26 cellular contexts compared by ENCODE assay signal in the genomic region with DNA sequence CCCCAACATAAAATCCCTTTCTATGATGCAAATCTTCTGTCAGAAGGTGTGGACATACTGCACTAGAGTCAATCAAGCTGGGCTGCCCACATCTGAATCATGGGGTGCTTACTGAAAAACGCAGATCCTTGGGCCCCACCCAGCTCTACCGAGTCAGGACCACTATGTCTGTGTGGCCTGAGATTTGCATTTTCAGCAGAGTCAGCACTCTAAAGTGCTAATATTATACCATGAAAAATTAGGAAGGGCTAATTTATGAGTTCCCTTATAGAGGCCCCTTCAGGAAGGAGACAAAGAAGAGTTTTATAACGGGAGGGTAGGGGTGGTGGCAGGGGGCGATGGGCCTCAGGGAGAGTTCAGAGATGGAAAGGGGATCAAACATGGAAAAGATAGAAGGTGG.
DNase-seq lines count a peak whose midpoint lies in the region; ATAC-seq, FAIRE-seq and TF ChIP-seq lines count a peak whose summit lies in the region.
"Had no signal": no experiment of that assay in that cellular context is flagged by ENCODE, and none has a peak within 500 bp of the region (broad histone marks: within the 10 kb centered on the region; RNA-seq: fewer than 3 reads in every experiment).

No MANE protein-coding gene starts in this region.

- H2BK5ac ChIP-seq in IMR-90 (ENCODE audit: low read depth, low read length, poor library complexity, severe bottlenecking): no peak overlapping the region

- no peak overlapping the region for H2BK20ac ChIP-seq in IMR-90 (ENCODE audit: low read depth, low read length)

- H3K23ac ChIP-seq in IMR-90 (ENCODE audit: low read depth, low read length): no peak overlapping the region

- no peak overlapping the region for H3K18ac ChIP-seq in IMR-90 (ENCODE audit: low read depth, low read length)

- no peaks in the 10 kb centered on the region for H3K36me3 Mint-ChIP-seq in neural progenitor cell
- no peaks in the 10 kb centered on the region for H3K36me3 Mint-ChIP-seq in CD8-positive, alpha-beta T cell
- H3K36me3 Mint-ChIP-seq: CD14-positive monocyte had no signal

- H3K4me2 ChIP-seq in IMR-90 (ENCODE audit: low read depth, low read length): no peak overlapping the region
- H3K4me2 ChIP-seq in K562 (ENCODE audit: insufficient read depth, low read length): no peak overlapping the region
- H3K4me2 ChIP-seq in neural progenitor cell: no peak overlapping the region
- H3K4me2 ChIP-seq: BLaER1 treated with 17β-estradiol and CSF1 and Interleukin-3, amounts not matched to agents 10 nM and 100 nM had no signal

- ATAC-seq in IMR-90 (ENCODE audit: low read depth) (no peak), K562 (no peak)
- no peak for ATAC-seq in CD8-positive, alpha-beta T cell

- peak; percentile 32 for DNase-seq in right atrium auricular region (ENCODE audit: low spot score)
- no peak for DNase-seq in cardiac septum (ENCODE audit: low spot score)
- DNase-seq in IMR-90: no peak
- DNase-seq in K562 (ENCODE audit: extremely low read depth in 1 of 4, low spot score in 3 of 4): no peak
- DNase-seq in neural progenitor cell (ENCODE audit: low spot score): no peak
- DNase-seq in effector memory CD4-positive, alpha-beta T cell: no peak
- DNase-seq in spleen: no peak
- no peak for DNase-seq in CD8-positive, alpha-beta T cell
- DNase-seq: ACHN; AML-193; BE2C; Calu3; CD4-positive, alpha-beta T cell; COR-L47; DMS53; DMS79 treated with DMSO at 0.1 percent for 48 hours; GF-D8; H7; HCEC 1CT had no signal

- no peak overlapping the region for H3K4ac ChIP-seq in IMR-90 (ENCODE audit: low read depth, low read length)

- CTCF ChIA-PET in IMR-90 (lab: Yijun Ruan, JAX) (interaction anchor here (1.5 kb wide), 1 partner anchor 296 kb away, joined by 5 read pairs; no protein-coding TSS in a partner anchor), K562 (lab: Yijun Ruan, JAX; ENCODE audit: low intra/inter-chr PET ratio) (no interaction called here)
- CTCF ChIA-PET in CD8-positive, alpha-beta T cell (lab: Charles Lee): interaction anchor here (1.1 to 1.9 kb wide), 3 partner anchors 10 to 462 kb away, joined by 3 to 9 read pairs (median 3); no protein-coding TSS in a partner anchor

- H3K4me1 Mint-ChIP-seq in neural progenitor cell: peaks cover 6% of the 10 kb centered on the region
- no peaks in the 10 kb centered on the region for H3K4me1 Mint-ChIP-seq in CD8-positive, alpha-beta T cell (ENCODE audit: low read depth)
- H3K4me1 Mint-ChIP-seq: CD14-positive monocyte had no signal

- no peak for TF ChIP-seq EP300 in K562 (IDR thresholded peaks at IDR 0.05; ENCODE audit: low read length)

- no peak overlapping the region for H2AK9ac ChIP-seq in IMR-90 (replicated peaks; ENCODE audit: low read depth, low read length, poor library complexity)

- H3K79me1 ChIP-seq in IMR-90 (ENCODE audit: low read depth in 1 of 2, low read length in 2 of 2): no peaks in the 10 kb centered on the region

- H3K9me3 Mint-ChIP-seq in neural progenitor cell: no peaks in the 10 kb centered on the region
- peaks cover 4% of the 10 kb centered on the region for H3K9me3 Mint-ChIP-seq in CD8-positive, alpha-beta T cell
- H3K9me3 Mint-ChIP-seq: CD4-positive, alpha-beta T cell had no signal

- no peak overlapping the region for H4K91ac ChIP-seq in IMR-90 (ENCODE audit: insufficient read depth, low read depth, low read length)

- H3K79me2 ChIP-seq in K562 (ENCODE audit: control insufficient read depth, insufficient read depth, low read length) (no peaks in the 10 kb centered on the region), neural progenitor cell (ENCODE audit: low read depth) (no peaks in the 10 kb centered on the region)

- no peak overlapping the region for H2BK15ac ChIP-seq in IMR-90 (ENCODE audit: low read depth, low read length)

- peaks cover 2% of the 10 kb centered on the region for H3K27me3 Mint-ChIP-seq in neural progenitor cell (ENCODE audit: insufficient read depth, low read depth)
- peaks cover 3% of the 10 kb centered on the region for H3K27me3 Mint-ChIP-seq in CD8-positive, alpha-beta T cell (ENCODE audit: low read depth)
- H3K27me3 Mint-ChIP-seq: CD4-positive, alpha-beta T cell had no signal

- TF ChIP-seq POLR2A in IMR-90 (IDR thresholded peaks at IDR 0.05; ENCODE audit: low read depth, low read length) (no peak), K562 (conservative IDR thresholded peaks at IDR 0.05) (no peak), spleen (IDR thresholded peaks at IDR 0.05) (no peak)

- H3K9me1 ChIP-seq in IMR-90 (ENCODE audit: insufficient read depth, low read length) (no peaks in the 10 kb centered on the region), K562 (ENCODE audit: control insufficient read depth, insufficient read depth, low read length) (no peaks in the 10 kb centered on the region)

- TF ChIP-seq RAD21 in IMR-90 (IDR thresholded peaks at IDR 0.05; ENCODE audit: low read length) (no peak), K562 (CRISPR knock-in tag; conservative IDR thresholded peaks at IDR 0.05 in 1 of 2, IDR thresholded peaks at IDR 0.05 in 1 of 2) (no peak)

- H3K4me1 ChIP-seq in right atrium auricular region (no peaks in the 10 kb centered on the region), IMR-90 (ENCODE audit: control insufficient read depth, insufficient read depth, low read length) (peaks cover 6% of the 10 kb centered on the region), K562 (replicated peaks in 1 of 2; ENCODE audit: control insufficient read depth in 2 of 2, insufficient read depth in 2 of 2, low read length in 2 of 2) (no peaks in the 10 kb centered on the region), neural progenitor cell (no peaks in the 10 kb centered on the region), spleen (no peaks in the 10 kb centered on the region)
- H3K4me1 ChIP-seq in effector memory CD4-positive, alpha-beta T cell (ENCODE audit: control insufficient read depth, insufficient read depth, low read length, poor library complexity, severe bottlenecking): no peaks in the 10 kb centered on the region
- no peaks in the 10 kb centered on the region for H3K4me1 ChIP-seq in CD8-positive, alpha-beta T cell (ENCODE audit: insufficient read depth, low read length)
- H3K4me1 ChIP-seq: BE2C; BLaER1 treated with 17β-estradiol and CSF1 and Interleukin-3, amounts not matched to agents 10 nM and 100 nM had no signal

- H3K27ac ChIP-seq in right atrium auricular region (no peak overlapping the region), IMR-90 (ENCODE audit: insufficient read depth, low read length) (no peak overlapping the region), K562 (ENCODE audit: extremely low read depth, low read depth, low read length) (no peak overlapping the region), neural progenitor cell (no peak overlapping the region), spleen (no peak overlapping the region)
- no peak overlapping the region for H3K27ac ChIP-seq in effector memory CD4-positive, alpha-beta T cell (ENCODE audit: insufficient read depth, low read length, poor library complexity, severe bottlenecking)
- H3K27ac ChIP-seq in CD8-positive, alpha-beta T cell (ENCODE audit: low read depth, low read length): no peak overlapping the region
- H3K27ac ChIP-seq: 22Rv1; BLaER1 treated with 17β-estradiol and CSF1 and Interleukin-3, amounts not matched to agents 10 nM and 100 nM had no signal

- no peak overlapping the region for H4K8ac ChIP-seq in IMR-90 (ENCODE audit: low read depth in 2 of 2, low read length in 2 of 2)

- H3K27ac Mint-ChIP-seq in neural progenitor cell: no peak overlapping the region
- no peak overlapping the region for H3K27ac Mint-ChIP-seq in CD8-positive, alpha-beta T cell
- H3K27ac Mint-ChIP-seq: CD14-positive monocyte; CD4-positive, alpha-beta T cell had no signal

- no peak overlapping the region for H2BK120ac ChIP-seq in IMR-90 (ENCODE audit: low read depth, low read length)

- no peak overlapping the region for H3K4me3 Mint-ChIP-seq in neural progenitor cell
- H3K4me3 Mint-ChIP-seq in CD8-positive, alpha-beta T cell: no peak overlapping the region
- H3K4me3 Mint-ChIP-seq: CD14-positive monocyte; CD4-positive, alpha-beta T cell had no signal

- H3K36me3 ChIP-seq in right atrium auricular region (no peaks in the 10 kb centered on the region), IMR-90 (ENCODE audit: control insufficient read depth, insufficient read depth, low read length) (no peaks in the 10 kb centered on the region), K562 (ENCODE audit: control insufficient read depth, insufficient read depth, low read length) (no peaks in the 10 kb centered on the region), neural progenitor cell (no peaks in the 10 kb centered on the region), spleen (no peaks in the 10 kb centered on the region)
- H3K36me3 ChIP-seq in effector memory CD4-positive, alpha-beta T cell (ENCODE audit: control insufficient read depth, insufficient read depth, low read length): no peaks in the 10 kb centered on the region
- no peaks in the 10 kb centered on the region for H3K36me3 ChIP-seq in CD8-positive, alpha-beta T cell (ENCODE audit: insufficient read depth, low read length)
- H3K36me3 ChIP-seq: BE2C; BLaER1 treated with 17β-estradiol and CSF1 and Interleukin-3, amounts not matched to agents 10 nM and 100 nM had no signal

- no peak for FAIRE-seq in K562 (lab: Jason Lieb, UNC)
- FAIRE-seq: A204.1, GM12891, GM18507, H1 had no signal

- H3K9ac ChIP-seq in IMR-90 (ENCODE audit: low read depth, low read length) (no peak overlapping the region), K562 (ENCODE audit: insufficient read depth in 1 of 2, low read depth in 2 of 2, low read length in 2 of 2) (no peak overlapping the region), neural progenitor cell (no peak overlapping the region)
- H3K9ac ChIP-seq: BLaER1 treated with 17β-estradiol and CSF1 and Interleukin-3, amounts not matched to agents 10 nM and 100 nM had no signal

- dilution Hi-C loops in IMR-90 (cut with HindIII; ENCODE audit: low sequenced_read_pairs, unreplicated experiment): no loop called here

- BruUV-seq in IMR-90 (replicated peaks; lab: Mats Ljungman, UMichigan) (no TSS peak), K562 (replicated peaks; lab: Mats Ljungman, UMichigan) (no TSS peak)

- no peak overlapping the region for H4K5ac ChIP-seq in IMR-90 (ENCODE audit: low read depth, low read length)

- H3K14ac ChIP-seq in IMR-90 (replicated peaks; ENCODE audit: low read depth, low read length): no peak overlapping the region

- POLR2A ChIA-PET in IMR-90 (lab: Charles Lee; ENCODE audit: unreplicated experiment): no interaction called here
- POLR2A ChIA-PET in K562 (lab: Yijun Ruan, JAX): no interaction called here
- POLR2A ChIA-PET in CD8-positive, alpha-beta T cell (lab: Charles Lee): interaction anchor here (1.1 kb wide), 1 partner anchor 30 kb away, joined by 3 read pairs; no protein-coding TSS in a partner anchor

- H3K27me3 ChIP-seq in right atrium auricular region (no peaks in the 10 kb centered on the region), IMR-90 (ENCODE audit: control insufficient read depth, insufficient read depth, low read length) (no peaks in the 10 kb centered on the region; the same call in 1 of the 2 replicates), K562 (ENCODE audit: control insufficient read depth in 2 of 2, insufficient read depth in 2 of 2, low read length in 2 of 2) (no peaks in the 10 kb centered on the region), neural progenitor cell (no peaks in the 10 kb centered on the region), spleen (replicated peaks in 1 of 7) (peaks cover 0 to 8% (median 0%) of the 10 kb centered on the region in 7 donors)
- no peaks in the 10 kb centered on the region for H3K27me3 ChIP-seq in effector memory CD4-positive, alpha-beta T cell (replicated peaks; ENCODE audit: control insufficient read depth, insufficient read depth, low read length, poor library complexity, severe bottlenecking)
- H3K27me3 ChIP-seq in CD8-positive, alpha-beta T cell (ENCODE audit: insufficient read depth, low read length): no peaks in the 10 kb centered on the region
- H3K27me3 ChIP-seq: BE2C; BLaER1 treated with 17β-estradiol and CSF1 and Interleukin-3, amounts not matched to agents 10 nM and 100 nM had no signal

- H3K9me3 ChIP-seq in right atrium auricular region: no peaks in the 10 kb centered on the region
- no peaks in the 10 kb centered on the region for H3K9me3 ChIP-seq in IMR-90 (ENCODE audit: control insufficient read depth, insufficient read depth, low read length)
- no peaks in the 10 kb centered on the region for H3K9me3 ChIP-seq in K562 (replicated peaks; ENCODE audit: control insufficient read depth, insufficient read depth, low read depth, low read length)
- no peaks in the 10 kb centered on the region for H3K9me3 ChIP-seq in neural progenitor cell (ENCODE audit: low read depth)
- no peaks in the 10 kb centered on the region for H3K9me3 ChIP-seq in effector memory CD4-positive, alpha-beta T cell (ENCODE audit: control insufficient read depth, low read length)
- no peaks in the 10 kb centered on the region for H3K9me3 ChIP-seq in spleen
- no peaks in the 10 kb centered on the region for H3K9me3 ChIP-seq in CD8-positive, alpha-beta T cell (ENCODE audit: low read length)
- H3K9me3 ChIP-seq: BE2C; BLaER1 treated with 17β-estradiol and CSF1 and Interleukin-3, amounts not matched to agents 10 nM and 100 nM had no signal

- no peak overlapping the region for H2AFZ ChIP-seq in IMR-90 (replicated peaks; ENCODE audit: low read length, poor library complexity)
- no peak overlapping the region for H2AFZ ChIP-seq in K562 (ENCODE audit: low read depth, low read length)
- peak overlapping the region; percentile 72 for H2AFZ ChIP-seq in neural progenitor cell (replicated peaks)

- H3K4me3 ChIP-seq in right atrium auricular region: no peak overlapping the region
- H3K4me3 ChIP-seq in IMR-90 (ENCODE audit: insufficient read depth, low read depth, low read length): no peak overlapping the region
- no peak overlapping the region for H3K4me3 ChIP-seq in K562
- H3K4me3 ChIP-seq in neural progenitor cell: no peak overlapping the region
- no peak overlapping the region for H3K4me3 ChIP-seq in effector memory CD4-positive, alpha-beta T cell (ENCODE audit: insufficient read depth, low read depth, low read length, poor library complexity, severe bottlenecking)
- no peak overlapping the region for H3K4me3 ChIP-seq in spleen
- H3K4me3 ChIP-seq in CD8-positive, alpha-beta T cell (ENCODE audit: low read depth, low read length): no peak overlapping the region
- H3K4me3 ChIP-seq: BLaER1 treated with 17β-estradiol and CSF1 and Interleukin-3, amounts not matched to agents 10 nM and 100 nM had no signal

- no peaks in the 10 kb centered on the region for H3F3A ChIP-seq in neural progenitor cell (ENCODE audit: low read depth)

- H2AK5ac ChIP-seq in IMR-90 (ENCODE audit: low read depth, low read length): no peak overlapping the region

- in situ Hi-C loops in IMR-90 (cut with MboI; ENCODE audit: low sequenced_read_pairs) (no loop called here), K562 (cut with MboI) (loop anchor here (25.0 kb wide), 1 partner anchor 302 kb away; no protein-coding TSS in a partner anchor)

- intact Hi-C loops in cardiac septum (cut with DNase I): no loop called here
- intact Hi-C loops in IMR-90 (cut with micrococcal nuclease): no loop called here
- intact Hi-C loops in K562 (cut with micrococcal nuclease): no loop called here
- intact Hi-C loops in spleen (cut with DNase I; ENCODE audit: low total_unique reads): loop anchor here (10.0 kb wide), 1 partner anchor 460 kb away; no protein-coding TSS in a partner anchor
- intact Hi-C loops in CD8-positive, alpha-beta T cell (cut with DNase I, micrococcal nuclease): no loop called here

- no peaks in the 10 kb centered on the region for H4K20me1 ChIP-seq in IMR-90 (ENCODE audit: insufficient read depth, low read length)
- no peaks in the 10 kb centered on the region for H4K20me1 ChIP-seq in K562 (replicated peaks; ENCODE audit: control insufficient read depth, insufficient read depth, low read length)
- H4K20me1 ChIP-seq in neural progenitor cell (ENCODE audit: low read depth): no peaks in the 10 kb centered on the region
- H4K20me1 ChIP-seq: BLaER1 treated with 17β-estradiol and CSF1 and Interleukin-3, amounts not matched to agents 10 nM and 100 nM had no signal

- 50% methylated on average over 1 of the region's 4 CpGs; no CpG with 5 or more reads in 1 of the 2 experiments for WGBS in IMR-90 (ENCODE audit: extremely low coverage in 2 of 2, insufficient read length in 1 of 2), 2 experiments
- WGBS in K562 (ENCODE audit: insufficient coverage, low coverage, missing lambda C conversion rate): 0% methylated on average over 3 of the region's 4 CpGs
- 31 to 57% (median 34%) methylated on average over 3 to 4 of the region's 4 CpGs for WGBS in spleen, 5 donors

- no peak overlapping the region for H3K56ac ChIP-seq in IMR-90 (ENCODE audit: extremely low read depth, insufficient read depth, low read length)

- TF ChIP-seq CTCF in right atrium auricular region (IDR thresholded peaks at IDR 0.05): no peak
- no peak for TF ChIP-seq CTCF in IMR-90 (conservative IDR thresholded peaks at IDR 0.05; ENCODE audit: low read depth, low read length)
- TF ChIP-seq CTCF in K562 (IDR thresholded peaks at IDR 0.05 in 2 of 3, conservative IDR thresholded peaks at IDR 0.05 in 1 of 3; ENCODE audit: insufficient read depth in 2 of 3, low read depth in 1 of 3, low read length in 3 of 3): no peak
- TF ChIP-seq CTCF in neural progenitor cell (IDR thresholded peaks at IDR 0.05): no peak
- no peak for TF ChIP-seq CTCF in spleen (IDR thresholded peaks at IDR 0.05 in 8 of 11, conservative IDR thresholded peaks at IDR 0.05 in 3 of 11)
- no peak for TF ChIP-seq CTCF in CD8-positive, alpha-beta T cell (IDR thresholded peaks at IDR 0.05)
